ENCODE assay signal across 15 cellular contexts in the genomic region with DNA sequence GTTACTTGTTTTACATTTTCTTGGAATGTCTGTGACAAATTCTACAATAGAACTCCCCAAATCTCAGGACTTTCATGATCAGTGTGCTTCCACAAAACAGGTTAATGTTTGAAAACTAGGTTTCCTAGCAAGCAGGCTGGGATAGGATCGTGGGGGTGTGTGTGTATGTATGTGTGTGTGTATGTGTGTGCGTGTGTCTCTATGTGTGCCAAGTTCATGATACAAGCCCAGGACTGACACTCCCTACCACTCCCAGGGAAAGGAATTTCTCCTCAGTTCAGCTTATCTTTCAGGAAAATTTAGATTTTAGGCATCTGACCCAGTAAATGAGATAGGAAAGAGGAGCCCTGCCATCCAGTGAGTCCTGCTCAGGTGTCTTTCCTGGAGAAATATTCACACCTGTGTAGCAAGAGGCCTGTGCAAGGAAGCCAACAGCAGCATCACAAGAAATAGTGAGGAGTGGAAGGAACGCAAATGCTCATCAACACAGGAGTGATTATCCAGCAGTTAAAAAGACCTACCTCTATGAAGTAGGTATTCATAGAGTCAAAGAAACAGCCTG. TPM values are rescaled to one million over a fixed set of nuclear protein-coding genes. Genes with fewer than 3 reads are reported as not detected.
"Had no signal": no experiment of that assay in that cellular context is flagged by ENCODE, and none has a peak within 500 bp of the region (broad histone marks: within the 10 kb centered on the region; RNA-seq: fewer than 3 reads in every experiment).

No MANE protein-coding gene starts in this region.

- H3K27me3 ChIP-seq: adrenal gland, tibial nerve had no signal

- H3K4me3 Mint-ChIP-seq: activated T-cell treated with anti-CD3 and anti-CD28 coated beads, Interleukin-2, amount 50 U/mL, for 72 hours; nephron progenitor cell; T-helper 1 cell treated with Interleukin-12 subunit alpha and Interleukin-12 subunit beta and Interleukin-4 antibody, amounts not matched to agents 30 μg/mL and 1 μg/mL, for 36 hours had no signal

- H3K9me3 Mint-ChIP-seq: activated naive CD4-positive, alpha-beta T cell treated with anti-CD3 and anti-CD28 coated beads, Interleukin-2, amount 50 U/mL, for 72 hours; activated T-cell treated with anti-CD3 and anti-CD28 coated beads, Interleukin-2, amount 50 U/mL, for 72 hours; nephron progenitor cell; T-helper 1 cell treated with Interleukin-12 subunit alpha and Interleukin-12 subunit beta and Interleukin-4 antibody, amounts not matched to agents 30 μg/mL and 1 μg/mL, for 36 hours had no signal

- FAIRE-seq: islet of Langerhans had no signal

- H3K4me1 ChIP-seq: adrenal gland had no signal

- H3K36me3 Mint-ChIP-seq: activated naive CD4-positive, alpha-beta T cell treated with anti-CD3 and anti-CD28 coated beads, Interleukin-2, amount 50 U/mL, for 72 hours had no signal

- DNase-seq: activated CD4-positive, alpha-beta T cell treated with anti-CD3 and anti-CD28 coated beads for 1 hour; activated effector memory CD4-positive, alpha-beta T cell treated with anti-CD3 and anti-CD28 coated beads, Interleukin-2, amount 50 U/mL, for 16 hours; effector memory CD4-positive, alpha-beta T cell; foreskin melanocyte; hippocampal formation; stimulated activated naive CD4-positive, alpha-beta T cell treated with Interleukin-2 at 50 U/mL for 16 hours had no signal

- H3K36me3 ChIP-seq: adrenal gland, tibial nerve had no signal

- H3K9me3 ChIP-seq: adrenal gland had no signal

- H3K27ac Mint-ChIP-seq: activated naive CD4-positive, alpha-beta T cell treated with anti-CD3 and anti-CD28 coated beads, Interleukin-2, amount 50 U/mL, for 72 hours; activated T-cell treated with anti-CD3 and anti-CD28 coated beads, Interleukin-2, amount 50 U/mL, for 72 hours; nephron progenitor cell; T-helper 1 cell treated with Interleukin-12 subunit alpha and Interleukin-12 subunit beta and Interleukin-4 antibody, amounts not matched to agents 30 μg/mL and 1 μg/mL, for 36 hours had no signal

- H3K4me1 Mint-ChIP-seq: nephron progenitor cell had no signal

- H3K27ac ChIP-seq: adrenal gland had no signal

- H3K4me3 ChIP-seq: adrenal gland, lung, tibial nerve had no signal

RNA-seq across cellular contexts. Expression of a gene that starts 13.8 kb away (rescaled TPM):
- total RNA-seq: activated CD8-positive, alpha-beta memory T cell treated with anti-CD3 and anti-CD28 coated beads for 36 hours had no signal
